ENCODE assay signal across 8 cellular contexts in the genomic region with DNA sequence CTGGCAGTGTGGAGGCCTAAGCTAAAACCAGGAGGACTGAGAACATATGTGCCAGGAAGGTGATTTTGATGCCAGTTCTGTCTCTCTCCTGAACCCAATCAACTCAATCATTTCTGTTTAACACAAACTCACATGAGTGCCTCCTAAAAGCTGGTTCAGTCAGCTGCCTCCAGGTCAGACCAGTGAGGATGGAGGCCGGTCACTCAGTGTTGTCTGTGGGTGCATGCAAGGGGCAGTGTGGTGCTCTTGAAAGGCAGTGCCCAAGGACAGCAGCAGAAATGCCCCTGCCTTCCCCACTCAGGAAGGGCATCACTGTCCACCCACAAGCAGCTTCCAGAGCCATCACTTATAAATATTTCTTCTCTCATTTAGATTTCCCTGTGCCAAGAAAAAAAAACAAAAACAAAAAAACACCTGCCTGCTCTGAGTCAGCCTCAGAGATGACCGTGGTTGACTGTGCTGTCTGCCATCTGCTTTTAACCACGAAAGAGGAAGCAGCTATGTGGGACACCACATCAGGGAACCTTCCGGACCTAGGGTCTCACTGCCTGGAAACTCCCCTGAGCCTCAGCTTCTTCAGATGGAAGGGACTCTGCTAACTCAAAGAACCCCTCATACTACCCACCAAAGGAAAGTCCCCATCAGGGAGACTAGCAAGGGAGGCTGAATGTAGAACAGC. TPM values are rescaled to one million over a fixed set of nuclear protein-coding genes. Genes with fewer than 3 reads are reported as not detected.
DNase-seq lines count a peak whose midpoint lies in the region; ATAC-seq and TF ChIP-seq lines count a peak whose summit lies in the region.

No MANE protein-coding gene starts in this region.

- H3K36me3 ChIP-seq in OCI-LY3 (replicated peaks; ENCODE audit: low read depth, low read length): peaks cover 52% of the 10 kb centered on the region

- H3K9ac ChIP-seq in OCI-LY3 (ENCODE audit: low read length): peak overlapping the region; percentile 94

- H3K27me3 Mint-ChIP-seq in activated T-cell treated with anti-CD3 and anti-CD28 coated beads, Interleukin-2, amount 50 U/mL, for 72 hours (ENCODE audit: low read depth): no peaks in the 10 kb centered on the region

- peak overlapping the region; percentile 60 for H3K4me3 ChIP-seq in OCI-LY3 (ENCODE audit: low read length)
- H3K4me3 ChIP-seq in right cardiac atrium (ENCODE audit: low read length): no peak overlapping the region

- H3K79me2 ChIP-seq in OCI-LY3 (ENCODE audit: low read length): peaks cover 89% of the 10 kb centered on the region

- H3K4me3 Mint-ChIP-seq in activated T-cell treated with anti-CD3 and anti-CD28 coated beads, Interleukin-2, amount 50 U/mL, for 72 hours: peak overlapping the region; percentile 68 to 85

- in situ Hi-C loops in G401 (cut with HindIII; ENCODE audit: low sequenced_read_pairs): no loop called here

- intact Hi-C loops in right cardiac atrium (cut with DNase I): no loop called here

- H2AFZ ChIP-seq in OCI-LY3 (ENCODE audit: low read depth, low read length): no peak overlapping the region

- H4K20me1 ChIP-seq in OCI-LY3 (ENCODE audit: insufficient read depth, low read length): no peaks in the 10 kb centered on the region

- peaks cover 0 to 8% of the 10 kb centered on the region in 2 donors for H3K36me3 Mint-ChIP-seq in activated T-cell treated with anti-CD3 and anti-CD28 coated beads, Interleukin-2, amount 50 U/mL, for 72 hours (ENCODE audit: insufficient read depth in 2 of 2)

- DNase-seq in NK-92 treated with Interleukin-12 subunit alpha and Interleukin-12 subunit beta, amount 100 ng/mL, for 24 hours (lab: John Stamatoyannopoulos, UW): peak; percentile 66
- no peak for DNase-seq in NK-92 (lab: John Stamatoyannopoulos, UW; ENCODE audit: unreplicated experiment)
- DNase-seq in activated T-cell treated with anti-CD3 and anti-CD28 coated beads, Interleukin-2, amount 50 U/mL, for 72 hours: peak; percentile 86 to 90
- no peak for DNase-seq in right cardiac atrium
- DNase-seq in stimulated activated CD8-positive, alpha-beta memory T cell treated with anti-CD3 and anti-CD28 coated beads, Interleukin-15, amount 100 ng/mL, for 1 hour (ENCODE audit: low read depth): peak; percentile 46
- no peak for DNase-seq in G401 (ENCODE audit: low spot score)

- no peak for TF ChIP-seq CTCF in OCI-LY3 (IDR thresholded peaks at IDR 0.05; ENCODE audit: low read depth, low read length)

- peaks cover 13% of the 10 kb centered on the region; the same call in 1 of the 2 replicates for H3K9me3 ChIP-seq in OCI-LY3 (ENCODE audit: insufficient read depth, low read length)
- H3K9me3 ChIP-seq in right cardiac atrium (ENCODE audit: control insufficient read depth, low read length): no peaks in the 10 kb centered on the region

- ATAC-seq in HG03045 (IDR thresholded peaks at IDR 0.05; ENCODE audit: unreplicated experiment) (peak; percentile 48), right cardiac atrium (peak; percentile 28 to 45)
- ATAC-seq in activated T-cell treated with anti-CD3 and anti-CD28 coated beads, Interleukin-2, amount 50 U/mL, for 72 hours (replicated peaks in 1 of 2): peak; percentile 63 to 69

- peak overlapping the region; percentile 81 for H3K4me2 ChIP-seq in OCI-LY3 (ENCODE audit: low read length)

- peaks cover 88% of the 10 kb centered on the region for H3K4me1 Mint-ChIP-seq in activated T-cell treated with anti-CD3 and anti-CD28 coated beads, Interleukin-2, amount 50 U/mL, for 72 hours (ENCODE audit: low read depth)

- H3K27ac Mint-ChIP-seq in activated T-cell treated with anti-CD3 and anti-CD28 coated beads, Interleukin-2, amount 50 U/mL, for 72 hours: peak overlapping the region; percentile 91

- no peaks in the 10 kb centered on the region for H3K9me3 Mint-ChIP-seq in activated T-cell treated with anti-CD3 and anti-CD28 coated beads, Interleukin-2, amount 50 U/mL, for 72 hours

- H3K27me3 ChIP-seq in OCI-LY3 (ENCODE audit: low read depth, low read length) (no peaks in the 10 kb centered on the region), right cardiac atrium (ENCODE audit: control insufficient read depth, insufficient read depth) (no peaks in the 10 kb centered on the region)

- 65% methylated on average over 4 of the region's 4 CpGs for WGBS in right cardiac atrium

- H3K27ac ChIP-seq in OCI-LY3 (ENCODE audit: low read length) (peak overlapping the region; percentile 97), right cardiac atrium (ENCODE audit: low read length) (no peak overlapping the region)

- H3K4me1 ChIP-seq in OCI-LY3 (ENCODE audit: low read length) (peaks cover 88% of the 10 kb centered on the region), right cardiac atrium (ENCODE audit: control insufficient read depth, insufficient read depth, low read length) (peaks cover 3% of the 10 kb centered on the region)

RNA-seq across cellular contexts. Expression of a gene that starts 39.1 kb away (rescaled TPM):
- 10 to 100 TPM; 90.8 to 91.1 TPM for total RNA-seq in activated T-cell treated with anti-CD3 and anti-CD28 coated beads, Interleukin-2, amount 50 U/mL, for 72 hours
- total RNA-seq in right cardiac atrium: 10 to 100 TPM; 19.0 to 21.8 (median 21.0) TPM
- polyA plus RNA-seq in right cardiac atrium: 12.7 TPM
- 27.7 and 38.2 TPM in 2 replicates for total RNA-seq in G401 (2014; rRNA removed; shearing (Covaris generic))

Comparison
In these comparisons a context has a peak if more than half of its experiments do, and no peak if none do; other contexts are left out.
1. DNase-seq: peak in NK-92 treated with Interleukin-12 subunit alpha and Interleukin-12 subunit beta, amount 100 ng/mL, for 24 hours (single experiment), activated T-cell treated with anti-CD3 and anti-CD28 coated beads, Interleukin-2, amount 50 U/mL, for 72 hours (2 of 2) and stimulated activated CD8-positive, alpha-beta memory T cell treated with anti-CD3 and anti-CD28 coated beads, Interleukin-15, amount 100 ng/mL, for 1 hour (single experiment); none in NK-92 (single experiment), right cardiac atrium (0 of 3) and G401 (single experiment).
2. Peak in every context shown above with its lines, with median percentiles within 50 percentile points of each other: ATAC-seq.